In genomic region chr2:119947535-119947934, GRCh38 we compare ENCODE assay signal across 16 cellular contexts.
"Had no signal": no experiment of that assay in that cellular context is flagged by ENCODE, and none has a peak within 500 bp of the region (broad histone marks: within the 10 kb centered on the region; RNA-seq: fewer than 3 reads in every experiment).

No MANE protein-coding gene starts in this region.

- H3K79me2 ChIP-seq: hepatocyte had no signal

- H2AFZ ChIP-seq: hepatocyte had no signal

- H3K9me3 ChIP-seq: ovary, suprapubic skin had no signal

- H3K27ac ChIP-seq: epithelial cell of prostate, hepatocyte, ovary, suprapubic skin, WERI-Rb-1 had no signal

- H3K4me1 ChIP-seq: suprapubic skin had no signal

- H3K36me3 ChIP-seq: ovary had no signal

- H3K27me3 Mint-ChIP-seq: activated CD4-positive, alpha-beta T cell treated with anti-CD3 and anti-CD28 coated beads for 36 hours; stimulated activated naive CD8-positive, alpha-beta T cell treated with anti-CD3 and anti-CD28 coated beads, Interleukin-15, Interleukin-2, amounts not matched to agents 100 ng/mL and 50 ng/mL, for 24 hours; type B pancreatic cell had no signal

- H3K4me1 Mint-ChIP-seq: neural crest cell had no signal

- H3K4me3 Mint-ChIP-seq: activated CD4-positive, alpha-beta T cell treated with anti-CD3 and anti-CD28 coated beads for 36 hours; activated T-cell treated with anti-CD3 and anti-CD28 coated beads, Interleukin-2, amount 50 U/mL, for 72 hours; neural crest cell; stimulated activated naive CD8-positive, alpha-beta T cell treated with anti-CD3 and anti-CD28 coated beads, Interleukin-15, Interleukin-2, amounts not matched to agents 100 ng/mL and 50 ng/mL, for 24 hours; T-helper 1 cell treated with Interleukin-12 subunit alpha and Interleukin-12 subunit beta and Interleukin-4 antibody, amounts not matched to agents 30 μg/mL and 1 μg/mL, for 36 hours; type B pancreatic cell had no signal

- H3K27ac Mint-ChIP-seq: activated CD4-positive, alpha-beta T cell treated with anti-CD3 and anti-CD28 coated beads for 36 hours; activated T-cell treated with anti-CD3 and anti-CD28 coated beads, Interleukin-2, amount 50 U/mL, for 72 hours; stimulated activated naive CD8-positive, alpha-beta T cell treated with anti-CD3 and anti-CD28 coated beads, Interleukin-15, Interleukin-2, amounts not matched to agents 100 ng/mL and 50 ng/mL, for 24 hours; T-helper 1 cell treated with Interleukin-12 subunit alpha and Interleukin-12 subunit beta and Interleukin-4 antibody, amounts not matched to agents 30 μg/mL and 1 μg/mL, for 36 hours; type B pancreatic cell had no signal

- ATAC-seq: activated CD4-positive, alpha-beta T cell treated with anti-CD3 and anti-CD28 coated beads for 36 hours; activated T-cell treated with anti-CD3 and anti-CD28 coated beads, Interleukin-2, amount 50 U/mL, for 72 hours; sciatic nerve had no signal

- DNase-seq: activated CD4-positive, alpha-beta T cell treated with anti-CD3 and anti-CD28 coated beads for 36 hours; activated CD8-positive, alpha-beta memory T cell treated with anti-CD3 and anti-CD28 coated beads, Interleukin-2, amount 50 U/mL, for 48 hours; activated T-cell treated with anti-CD3 and anti-CD28 coated beads, Interleukin-2, amount 50 U/mL, for 72 hours; aorta; dermis blood vessel endothelial cell; mesendoderm; ovary; WERI-Rb-1 had no signal

- H3K4me3 ChIP-seq: hepatocyte, ovary, suprapubic skin had no signal

- H3K27me3 ChIP-seq: hepatocyte, ovary, suprapubic skin had no signal

- H3K9me3 Mint-ChIP-seq: activated T-cell treated with anti-CD3 and anti-CD28 coated beads, Interleukin-2, amount 50 U/mL, for 72 hours; neural crest cell; stimulated activated naive CD8-positive, alpha-beta T cell treated with anti-CD3 and anti-CD28 coated beads, Interleukin-15, Interleukin-2, amounts not matched to agents 100 ng/mL and 50 ng/mL, for 24 hours; type B pancreatic cell had no signal

- H3K4me2 ChIP-seq: hepatocyte had no signal
